In the genomic region with DNA sequence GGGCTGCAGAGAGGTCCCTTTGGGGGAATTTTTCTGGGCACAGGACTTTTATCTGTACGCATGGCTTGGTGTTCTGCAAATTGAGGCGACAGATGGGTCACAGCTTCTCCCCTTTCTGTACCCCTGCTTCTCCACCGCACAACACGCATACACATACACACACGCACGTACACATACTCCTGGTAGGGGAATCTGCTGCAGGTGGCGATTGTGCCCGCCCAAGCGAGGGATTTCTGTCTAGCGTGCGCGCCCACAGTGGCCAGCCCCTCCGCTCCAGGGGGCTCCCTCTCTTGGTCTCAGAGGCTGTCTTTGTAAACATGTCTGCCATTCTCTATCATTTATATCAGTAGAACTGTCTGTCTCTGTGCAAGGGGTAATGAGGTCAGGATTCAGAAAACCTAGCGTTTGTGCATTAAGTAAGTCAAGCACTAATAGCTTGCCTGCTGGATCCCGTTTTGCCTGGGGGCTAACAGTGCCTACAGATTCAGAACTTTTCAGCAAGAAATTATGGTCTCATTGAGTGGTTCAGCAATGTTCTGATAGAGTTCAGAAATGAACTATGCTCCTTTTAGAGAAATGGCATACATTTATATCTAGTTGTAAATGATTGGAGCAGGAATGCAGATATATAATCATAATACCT, we compare ENCODE assay signal across 9 cellular contexts.
DNase-seq lines count a peak whose midpoint lies in the region; ATAC-seq and TF ChIP-seq lines count a peak whose summit lies in the region.
"Had no signal": no experiment of that assay in that cellular context is flagged by ENCODE, and none has a peak within 500 bp of the region (broad histone marks: within the 10 kb centered on the region; RNA-seq: fewer than 3 reads in every experiment).

No MANE protein-coding gene starts in this region.

- intact Hi-C loops in tibial artery (cut with DNase I; ENCODE audit: low total_unique reads), result no loop called here

- H3K27me3 ChIP-seq in tibial artery, result peaks cover 0 to 32% of the 10 kb centered on the region in 2 donors

- H3K4me3 ChIP-seq in tibial artery, result peak overlapping the region; percentile 43 to 52

- TF ChIP-seq CTCF in tibial artery (IDR thresholded peaks at IDR 0.05), result no peak

- no peaks in the 10 kb centered on the region for H3K9me3 ChIP-seq in tibial artery

- ATAC-seq in GM21390 (IDR thresholded peaks at IDR 0.05; ENCODE audit: unreplicated experiment), result no peak

- DNase-seq in NCI-H1417 (lab: John Stamatoyannopoulos, UW) (peak in 2 of 3 experiments; percentile 72 to 80), NCI-H1417 treated with DMSO at 0.1 percent for 48 hours (lab: John Stamatoyannopoulos, UW) (no peak), left kidney (ENCODE audit: low read depth, low spot score) (peak; percentile 65), tibial artery (no peak), T-helper 2 cell (no peak), LoVo (ENCODE audit: low spot score) (no peak)

- H3K27ac ChIP-seq in cingulate gyrus (ENCODE audit: low read depth, low read length) (peak overlapping the region; percentile 92), tibial artery (no peak overlapping the region)
- H3K27ac ChIP-seq: KMS-11 had no signal

- H3K36me3 ChIP-seq in tibial artery, result no peaks in the 10 kb centered on the region

- H3K4me1 ChIP-seq in tibial artery, result peaks cover 0 to 27% (median 24%) of the 10 kb centered on the region in 4 donors

Comparison
In these comparisons a context has a peak if more than half of its experiments do, and no peak if none do; other contexts are left out.
1. DNase-seq: peak in NCI-H1417 (2 of 3) and left kidney (single experiment); none in NCI-H1417 treated with DMSO at 0.1 percent for 48 hours (single experiment), tibial artery (0 of 2), T-helper 2 cell (0 of 5) and LoVo (single experiment).